Comparison of ENCODE assay signal across 13 cellular contexts in genomic region chr13:25902946-25903345, GRCh38.
DNase-seq lines count a peak whose midpoint lies in the region; ATAC-seq lines count a peak whose summit lies in the region.
"Had no signal": no experiment of that assay in that cellular context is flagged by ENCODE, and none has a peak within 500 bp of the region (broad histone marks: within the 10 kb centered on the region; RNA-seq: fewer than 3 reads in every experiment).

No MANE protein-coding gene starts in this region.

- no peak overlapping the region for H3K27ac Mint-ChIP-seq in activated T-helper 1 cell treated with anti-CD3 and anti-CD28 coated beads, Interleukin-12 subunit alpha, Interleukin-12 subunit beta, Interleukin-2, Interleukin-4 antibody, amounts not matched to agents 30 ng/mL and 10 ng/mL and 1 ng/mL, durations not matched to agents 14 hours and 24 hours and 36 hours
- no peak overlapping the region for H3K27ac Mint-ChIP-seq in stimulated activated effector memory CD8-positive, alpha-beta T cell treated with anti-CD3 and anti-CD28 coated beads, Interleukin-12 subunit alpha, Interleukin-12 subunit beta, amount 100 ng/mL, for 72 hours

- H3K9me3 Mint-ChIP-seq in activated T-cell treated with anti-CD3 and anti-CD28 coated beads, Interleukin-2, amount 50 U/mL, for 4 hours, result peaks cover 3% of the 10 kb centered on the region
- H3K9me3 Mint-ChIP-seq in activated T-helper 1 cell treated with anti-CD3 and anti-CD28 coated beads, Interleukin-12 subunit alpha, Interleukin-12 subunit beta, Interleukin-2, Interleukin-4 antibody, amounts not matched to agents 30 ng/mL and 10 ng/mL and 1 ng/mL, durations not matched to agents 14 hours and 24 hours and 36 hours, result peaks cover 4% of the 10 kb centered on the region
- no peaks in the 10 kb centered on the region for H3K9me3 Mint-ChIP-seq in stimulated activated effector memory CD8-positive, alpha-beta T cell treated with anti-CD3 and anti-CD28 coated beads, Interleukin-12 subunit alpha, Interleukin-12 subunit beta, amount 100 ng/mL, for 72 hours

- peaks cover 3% of the 10 kb centered on the region for H3K27me3 Mint-ChIP-seq in activated T-cell treated with anti-CD3 and anti-CD28 coated beads, Interleukin-2, amount 50 U/mL, for 4 hours (ENCODE audit: low read depth)
- peaks cover 4% of the 10 kb centered on the region for H3K27me3 Mint-ChIP-seq in activated T-helper 1 cell treated with anti-CD3 and anti-CD28 coated beads, Interleukin-12 subunit alpha, Interleukin-12 subunit beta, Interleukin-2, Interleukin-4 antibody, amounts not matched to agents 30 ng/mL and 10 ng/mL and 1 ng/mL, durations not matched to agents 14 hours and 24 hours and 36 hours (ENCODE audit: insufficient read depth)

- intact Hi-C loops in activated T-helper 1 cell treated with anti-CD3 and anti-CD28 coated beads, Interleukin-12 subunit alpha, Interleukin-12 subunit beta, Interleukin-2, Interleukin-4 antibody, amounts not matched to agents 30 ng/mL and 10 ng/mL and 1 ng/mL, durations not matched to agents 14 hours and 24 hours and 36 hours (cut with micrococcal nuclease), result loop anchor here (2.0 to 10.0 kb wide), 6 partner anchors 68 to 1229 kb away; no protein-coding TSS in a partner anchor

- no peak for DNase-seq in activated T-cell treated with anti-CD3 and anti-CD28 coated beads, Interleukin-2, amount 50 U/mL, for 4 hours
- no peak for DNase-seq in activated T-cell treated with anti-CD3 and anti-CD28 coated beads for 4 hours
- peak; percentile 20 for DNase-seq in activated T-helper 1 cell treated with anti-CD3 and anti-CD28 coated beads, Interleukin-12 subunit alpha, Interleukin-12 subunit beta, Interleukin-2, Interleukin-4 antibody, amounts not matched to agents 30 ng/mL and 10 ng/mL and 1 ng/mL, durations not matched to agents 14 hours and 24 hours and 36 hours (ENCODE audit: low spot score)
- peak in 1 of 2 donors; percentile 57 for DNase-seq in stimulated activated effector memory CD8-positive, alpha-beta T cell treated with anti-CD3 and anti-CD28 coated beads, Interleukin-12 subunit alpha, Interleukin-12 subunit beta, amount 100 ng/mL, for 72 hours (ENCODE audit: low spot score in 2 of 2)
- no peak for DNase-seq in CD1c-positive myeloid dendritic cell (ENCODE audit: extremely low spot score)
- DNase-seq in NCI-H2081 treated with DMSO at 0.1 percent for 48 hours (lab: John Stamatoyannopoulos, UW), result no peak
- DNase-seq in effector CD8-positive, alpha-beta T cell (lab: John Stamatoyannopoulos, UW), result no peak
- DNase-seq: caudate nucleus, EL, naive B cell, NCI-H1436 treated with DMSO at 0.1 percent for 48 hours, NCI-H82 had no signal

- H3K36me3 Mint-ChIP-seq in activated T-cell treated with anti-CD3 and anti-CD28 coated beads, Interleukin-2, amount 50 U/mL, for 4 hours (ENCODE audit: insufficient read depth), result no peaks in the 10 kb centered on the region
- H3K36me3 Mint-ChIP-seq in activated T-helper 1 cell treated with anti-CD3 and anti-CD28 coated beads, Interleukin-12 subunit alpha, Interleukin-12 subunit beta, Interleukin-2, Interleukin-4 antibody, amounts not matched to agents 30 ng/mL and 10 ng/mL and 1 ng/mL, durations not matched to agents 14 hours and 24 hours and 36 hours (ENCODE audit: low read depth), result peaks cover under 1% of the 10 kb centered on the region
- H3K36me3 Mint-ChIP-seq in stimulated activated effector memory CD8-positive, alpha-beta T cell treated with anti-CD3 and anti-CD28 coated beads, Interleukin-12 subunit alpha, Interleukin-12 subunit beta, amount 100 ng/mL, for 72 hours, result no peaks in the 10 kb centered on the region

- H3K4me3 Mint-ChIP-seq in activated T-cell treated with anti-CD3 and anti-CD28 coated beads, Interleukin-2, amount 50 U/mL, for 4 hours, result no peak overlapping the region
- H3K4me3 Mint-ChIP-seq in activated T-helper 1 cell treated with anti-CD3 and anti-CD28 coated beads, Interleukin-12 subunit alpha, Interleukin-12 subunit beta, Interleukin-2, Interleukin-4 antibody, amounts not matched to agents 30 ng/mL and 10 ng/mL and 1 ng/mL, durations not matched to agents 14 hours and 24 hours and 36 hours, result no peak overlapping the region
- no peak overlapping the region for H3K4me3 Mint-ChIP-seq in stimulated activated effector memory CD8-positive, alpha-beta T cell treated with anti-CD3 and anti-CD28 coated beads, Interleukin-12 subunit alpha, Interleukin-12 subunit beta, amount 100 ng/mL, for 72 hours
- H3K4me3 Mint-ChIP-seq: naive B cell had no signal

- H3K4me1 Mint-ChIP-seq in activated T-cell treated with anti-CD3 and anti-CD28 coated beads, Interleukin-2, amount 50 U/mL, for 4 hours (ENCODE audit: low read depth), result peaks cover 23% of the 10 kb centered on the region
- H3K4me1 Mint-ChIP-seq in activated T-helper 1 cell treated with anti-CD3 and anti-CD28 coated beads, Interleukin-12 subunit alpha, Interleukin-12 subunit beta, Interleukin-2, Interleukin-4 antibody, amounts not matched to agents 30 ng/mL and 10 ng/mL and 1 ng/mL, durations not matched to agents 14 hours and 24 hours and 36 hours (ENCODE audit: low read depth), result peaks cover 23% of the 10 kb centered on the region
- H3K4me1 Mint-ChIP-seq in stimulated activated effector memory CD8-positive, alpha-beta T cell treated with anti-CD3 and anti-CD28 coated beads, Interleukin-12 subunit alpha, Interleukin-12 subunit beta, amount 100 ng/mL, for 72 hours, result peaks cover 23% of the 10 kb centered on the region

- ATAC-seq in activated T-cell treated with anti-CD3 and anti-CD28 coated beads, Interleukin-2, amount 50 U/mL, for 4 hours, result peak; percentile 73
- ATAC-seq in HG02973 (IDR thresholded peaks at IDR 0.05; ENCODE audit: unreplicated experiment), result peak; percentile 49
- peak; percentile 84 for ATAC-seq in stimulated activated effector memory CD8-positive, alpha-beta T cell treated with anti-CD3 and anti-CD28 coated beads, Interleukin-12 subunit alpha, Interleukin-12 subunit beta, amount 100 ng/mL, for 72 hours
